ENCODE assay signal across 8 cellular contexts in the genomic region with DNA sequence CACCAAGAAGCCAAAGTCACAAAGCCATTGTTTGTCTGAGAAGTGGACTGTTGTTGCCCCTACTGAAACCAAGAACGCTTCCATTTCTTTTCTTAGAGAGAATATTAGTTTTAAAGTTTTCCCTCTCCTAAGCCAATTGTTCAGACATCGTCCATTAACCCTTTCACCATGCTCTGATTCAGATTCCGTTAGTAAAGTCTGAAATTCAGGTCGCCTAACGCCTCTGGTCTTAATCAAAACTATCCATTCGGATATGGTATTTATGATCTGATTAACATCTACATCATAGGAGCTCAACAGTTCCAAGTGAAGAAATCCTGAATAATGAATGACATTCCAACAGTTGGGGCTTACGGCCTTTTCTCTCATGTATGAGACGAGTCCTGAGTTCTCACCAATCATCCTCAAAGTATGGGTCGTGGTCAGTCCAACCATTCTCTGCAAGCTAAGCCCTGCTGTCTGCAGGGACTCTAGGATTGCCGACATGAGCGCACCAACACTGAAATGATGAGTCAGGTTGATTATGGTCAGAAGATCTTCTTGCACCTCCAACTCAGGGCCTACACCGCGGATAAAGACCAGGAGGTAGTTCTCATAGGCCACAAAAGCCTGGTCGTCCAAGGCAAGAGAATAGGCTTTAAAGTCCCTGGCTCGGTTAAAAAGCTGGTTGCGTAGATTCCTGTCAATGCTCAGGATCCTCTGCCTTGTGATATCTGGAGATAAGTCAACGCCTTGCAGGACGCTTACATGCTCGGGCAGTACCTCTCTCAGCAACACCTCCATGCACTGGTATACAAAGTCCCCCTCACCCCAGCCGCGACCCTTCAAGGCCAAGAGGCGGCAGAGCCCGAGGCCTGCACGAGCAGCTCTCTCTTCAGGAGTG. TPM values are rescaled to one million over a fixed set of nuclear protein-coding genes. Genes with fewer than 3 reads are reported as not detected.
A peak's percentile ranks its signal among the peaks of the same experiment; 100 is the strongest.
DNase-seq lines count a peak whose midpoint lies in the region; ATAC-seq and TF ChIP-seq lines count a peak whose summit lies in the region.

No MANE protein-coding gene starts in this region.

- no peaks in the 10 kb centered on the region for H3K27me3 Mint-ChIP-seq in activated T-cell treated with anti-CD3 and anti-CD28 coated beads, Interleukin-2, amount 50 U/mL, for 72 hours (ENCODE audit: low read depth)
- H3K27me3 Mint-ChIP-seq in nephron progenitor cell (ENCODE audit: low read depth, poor library complexity): no peaks in the 10 kb centered on the region

- no peak overlapping the region for H3K4me3 Mint-ChIP-seq in activated T-cell treated with anti-CD3 and anti-CD28 coated beads, Interleukin-2, amount 50 U/mL, for 72 hours
- H3K4me3 Mint-ChIP-seq in nephron progenitor cell: no peak overlapping the region
- no peak overlapping the region for H3K4me3 Mint-ChIP-seq in stimulated activated effector memory CD8-positive, alpha-beta T cell treated with anti-CD3 and anti-CD28 coated beads, Interleukin-12 subunit alpha, Interleukin-12 subunit beta, amount 100 ng/mL, for 72 hours

- no peak for TF ChIP-seq POLR2A in suprapubic skin (IDR thresholded peaks at IDR 0.05)

- H3K27me3 ChIP-seq in adipocyte (replicated peaks; ENCODE audit: control insufficient read depth, insufficient read depth, low read length) (no peaks in the 10 kb centered on the region), suprapubic skin (no peaks in the 10 kb centered on the region)

- H3K9ac ChIP-seq in adipocyte (ENCODE audit: low read length): peak overlapping the region; percentile 99

- WGBS in suprapubic skin: 12% methylated on average over 11 of the region's 24 CpGs

- peak overlapping the region; percentile 98 for H3K27ac ChIP-seq in suprapubic skin

- no peaks in the 10 kb centered on the region for H3K9me3 Mint-ChIP-seq in activated T-cell treated with anti-CD3 and anti-CD28 coated beads, Interleukin-2, amount 50 U/mL, for 72 hours
- H3K9me3 Mint-ChIP-seq in nephron progenitor cell: no peaks in the 10 kb centered on the region
- H3K9me3 Mint-ChIP-seq in stimulated activated effector memory CD8-positive, alpha-beta T cell treated with anti-CD3 and anti-CD28 coated beads, Interleukin-12 subunit alpha, Interleukin-12 subunit beta, amount 100 ng/mL, for 72 hours: peaks cover 3% of the 10 kb centered on the region

- H3K36me3 ChIP-seq in adipocyte (ENCODE audit: control insufficient read depth, insufficient read depth, low read length, severe bottlenecking) (peaks cover 27% of the 10 kb centered on the region), suprapubic skin (peaks cover 14% of the 10 kb centered on the region)

- peak overlapping the region; percentile 99 for H3K4me3 ChIP-seq in adipocyte (ENCODE audit: low read length)
- H3K4me3 ChIP-seq in suprapubic skin: peak overlapping the region; percentile 67

- no peak overlapping the region for H3K27ac Mint-ChIP-seq in activated T-cell treated with anti-CD3 and anti-CD28 coated beads, Interleukin-2, amount 50 U/mL, for 72 hours
- H3K27ac Mint-ChIP-seq in nephron progenitor cell: no peak overlapping the region
- no peak overlapping the region for H3K27ac Mint-ChIP-seq in stimulated activated effector memory CD8-positive, alpha-beta T cell treated with anti-CD3 and anti-CD28 coated beads, Interleukin-12 subunit alpha, Interleukin-12 subunit beta, amount 100 ng/mL, for 72 hours

- ATAC-seq in activated T-cell treated with anti-CD3 and anti-CD28 coated beads, Interleukin-2, amount 50 U/mL, for 72 hours (replicated peaks in 1 of 2): no peak
- no peak for ATAC-seq in stimulated activated effector memory CD8-positive, alpha-beta T cell treated with anti-CD3 and anti-CD28 coated beads, Interleukin-12 subunit alpha, Interleukin-12 subunit beta, amount 100 ng/mL, for 72 hours

- H3K9me3 ChIP-seq in adipocyte (ENCODE audit: control insufficient read depth, low read length) (no peaks in the 10 kb centered on the region), suprapubic skin (no peaks in the 10 kb centered on the region)

- peak; percentile 29 to 40 for DNase-seq in activated T-cell treated with anti-CD3 and anti-CD28 coated beads, Interleukin-2, amount 50 U/mL, for 72 hours
- DNase-seq in activated T-cell treated with anti-CD3 and anti-CD28 coated beads, Interleukin-2, amount 50 U/mL, for 1 hour: no peak
- peak; percentile 57 for DNase-seq in adipocyte (ENCODE audit: low read depth)
- peak; percentile 83 for DNase-seq in iris pigment epithelial cell (ENCODE audit: low read depth)
- peak in 1 of 2 donors; percentile 66 for DNase-seq in suprapubic skin (ENCODE audit: low spot score in 2 of 2)
- no peak for DNase-seq in nephron progenitor cell
- DNase-seq in stimulated activated effector memory CD8-positive, alpha-beta T cell treated with anti-CD3 and anti-CD28 coated beads, Interleukin-12 subunit alpha, Interleukin-12 subunit beta, amount 100 ng/mL, for 72 hours (ENCODE audit: low spot score in 2 of 2): no peak
- no peak for DNase-seq in GM10266 (ENCODE audit: extremely low spot score)

- TF ChIP-seq EP300 in suprapubic skin (IDR thresholded peaks at IDR 0.05): no peak

- H3K4me1 ChIP-seq in adipocyte (ENCODE audit: control insufficient read depth, insufficient read depth, low read length) (peaks cover 38% of the 10 kb centered on the region), suprapubic skin (peaks cover 55% of the 10 kb centered on the region)

- peaks cover 58% of the 10 kb centered on the region for H3K4me1 Mint-ChIP-seq in activated T-cell treated with anti-CD3 and anti-CD28 coated beads, Interleukin-2, amount 50 U/mL, for 72 hours (ENCODE audit: low read depth)
- peaks cover 39% of the 10 kb centered on the region for H3K4me1 Mint-ChIP-seq in nephron progenitor cell
- peaks cover 28% of the 10 kb centered on the region for H3K4me1 Mint-ChIP-seq in stimulated activated effector memory CD8-positive, alpha-beta T cell treated with anti-CD3 and anti-CD28 coated beads, Interleukin-12 subunit alpha, Interleukin-12 subunit beta, amount 100 ng/mL, for 72 hours

- TF ChIP-seq CTCF in suprapubic skin (IDR thresholded peaks at IDR 0.05) (no peak), nephron progenitor cell (IDR thresholded peaks at IDR 0.05) (no peak), GM10266 (IDR thresholded peaks at IDR 0.05; ENCODE audit: control insufficient read depth, insufficient read depth, low read depth, missing control alignments) (no peak)

- H3K36me3 Mint-ChIP-seq in activated T-cell treated with anti-CD3 and anti-CD28 coated beads, Interleukin-2, amount 50 U/mL, for 72 hours (ENCODE audit: insufficient read depth in 2 of 2): peaks cover 16 to 25% of the 10 kb centered on the region in 2 donors
- H3K36me3 Mint-ChIP-seq in nephron progenitor cell (ENCODE audit: low read depth): peaks cover 33% of the 10 kb centered on the region
- H3K36me3 Mint-ChIP-seq in stimulated activated effector memory CD8-positive, alpha-beta T cell treated with anti-CD3 and anti-CD28 coated beads, Interleukin-12 subunit alpha, Interleukin-12 subunit beta, amount 100 ng/mL, for 72 hours: no peaks in the 10 kb centered on the region

RNA-seq across cellular contexts. Expression of a gene that starts 0.8 kb away (rescaled TPM):
- total RNA-seq in activated T-cell treated with anti-CD3 and anti-CD28 coated beads, Interleukin-2, amount 50 U/mL, for 72 hours: 10 to 100 TPM; 12.1 to 19.0 TPM
- 10 to 100 TPM in 2 of 4 donors, 1 to 10 TPM in 2; 5.3 to 24.4 (median 10.0) TPM for total RNA-seq in suprapubic skin

RNA-seq across cellular contexts. Expression of a gene that starts 1.2 kb away (rescaled TPM):
- 10 to 100 TPM; 80.3 to 81.8 TPM for total RNA-seq in activated T-cell treated with anti-CD3 and anti-CD28 coated beads, Interleukin-2, amount 50 U/mL, for 72 hours
- total RNA-seq in suprapubic skin: 10 to 100 TPM; 17.2 to 34.3 (median 23.1) TPM

RNA-seq across cellular contexts. Expression of a gene that starts 47.3 kb away (rescaled TPM):
- 10 to 100 TPM; 19.1 to 25.8 TPM for total RNA-seq in activated T-cell treated with anti-CD3 and anti-CD28 coated beads, Interleukin-2, amount 50 U/mL, for 72 hours
- total RNA-seq in suprapubic skin: 1 to 10 TPM; 2.5 to 4.8 (median 3.7) TPM

Comparison
In these comparisons a context has a peak if more than half of its experiments do, and no peak if none do; other contexts are left out.
1. DNase-seq: peak in activated T-cell treated with anti-CD3 and anti-CD28 coated beads, Interleukin-2, amount 50 U/mL, for 72 hours (2 of 2), adipocyte (single experiment) and iris pigment epithelial cell (single experiment); none in activated T-cell treated with anti-CD3 and anti-CD28 coated beads, Interleukin-2, amount 50 U/mL, for 1 hour (single experiment), nephron progenitor cell (single experiment), stimulated activated effector memory CD8-positive, alpha-beta T cell treated with anti-CD3 and anti-CD28 coated beads, Interleukin-12 subunit alpha, Interleukin-12 subunit beta, amount 100 ng/mL, for 72 hours (0 of 2) and GM10266 (single experiment).